12 cellular contexts compared by ENCODE assay signal in genomic region chr5:61177716-61178115, GRCh38. TPM values are rescaled to one million over a fixed set of nuclear protein-coding genes. Genes with fewer than 3 reads are reported as not detected.
DNase-seq lines count a peak whose midpoint lies in the region; ATAC-seq and TF ChIP-seq lines count a peak whose summit lies in the region.
"Had no signal": no experiment of that assay in that cellular context is flagged by ENCODE, and none has a peak within 500 bp of the region (broad histone marks: within the 10 kb centered on the region; RNA-seq: fewer than 3 reads in every experiment).

No MANE protein-coding gene starts in this region.

- H3K9me3 ChIP-seq in esophagus squamous epithelium (no peaks in the 10 kb centered on the region), PC-3 (ENCODE audit: low read length) (no peaks in the 10 kb centered on the region), gastroesophageal sphincter (no peaks in the 10 kb centered on the region)
- H3K9me3 ChIP-seq: spleen had no signal

- no peaks in the 10 kb centered on the region for H3K27me3 ChIP-seq in esophagus squamous epithelium
- H3K27me3 ChIP-seq in PC-3 (ENCODE audit: low read length), result no peaks in the 10 kb centered on the region
- H3K27me3 ChIP-seq in gastroesophageal sphincter, result no peaks in the 10 kb centered on the region
- H3K27me3 ChIP-seq: spleen had no signal

- no peaks in the 10 kb centered on the region for H3K9me3 Mint-ChIP-seq in HFFc6
- H3K9me3 Mint-ChIP-seq in glutamatergic neuron (ENCODE audit: unreplicated experiment), result no peaks in the 10 kb centered on the region
- H3K9me3 Mint-ChIP-seq: natural killer cell treated with Interleukin-12 subunit alpha and Interleukin-12 subunit beta and Interleukin-15 and Interleukin-18, amount 100 ng/mL, for 72 hours had no signal

- H2AFZ ChIP-seq in PC-3 (ENCODE audit: low read length), result no peak overlapping the region

- H3K27ac ChIP-seq in esophagus squamous epithelium (peak overlapping the region in 3 of 4 donors; percentile 18 to 69 (median 64)), PC-3 (ENCODE audit: low read length) (no peak overlapping the region), gastroesophageal sphincter (no peak overlapping the region)

- H3K4me2 ChIP-seq in PC-3 (ENCODE audit: low read length), result no peak overlapping the region

- no peak overlapping the region for H3K4me3 ChIP-seq in esophagus squamous epithelium
- H3K4me3 ChIP-seq in PC-3 (ENCODE audit: low read length), result no peak overlapping the region
- no peak overlapping the region for H3K4me3 ChIP-seq in gastroesophageal sphincter
- H3K4me3 ChIP-seq: spleen had no signal

- H3K27me3 Mint-ChIP-seq in HFFc6 (ENCODE audit: insufficient read depth) (no peaks in the 10 kb centered on the region; the same call in 1 of the 2 replicates), glutamatergic neuron (ENCODE audit: unreplicated experiment) (no peaks in the 10 kb centered on the region)

- H3K36me3 ChIP-seq in esophagus squamous epithelium (no peaks in the 10 kb centered on the region), PC-3 (ENCODE audit: low read depth, low read length) (no peaks in the 10 kb centered on the region), gastroesophageal sphincter (no peaks in the 10 kb centered on the region)
- H3K36me3 ChIP-seq: spleen had no signal

- peaks cover 6% of the 10 kb centered on the region; the same call in 1 of the 2 replicates for H3K4me1 Mint-ChIP-seq in HFFc6 (ENCODE audit: low read depth)
- H3K4me1 Mint-ChIP-seq in glutamatergic neuron (ENCODE audit: low read depth, unreplicated experiment), result no peaks in the 10 kb centered on the region

- H3K79me2 ChIP-seq in PC-3 (ENCODE audit: low read length), result no peaks in the 10 kb centered on the region

- no peak overlapping the region for H3K4me3 Mint-ChIP-seq in HFFc6
- H3K4me3 Mint-ChIP-seq in glutamatergic neuron (ENCODE audit: unreplicated experiment), result no peak overlapping the region
- H3K4me3 Mint-ChIP-seq: activated CD8-positive, alpha-beta memory T cell treated with anti-CD3 and anti-CD28 coated beads, Interleukin-2, amount 10 ng/mL, durations not matched to agents 7 days and 5 days; natural killer cell treated with Interleukin-12 subunit alpha and Interleukin-12 subunit beta and Interleukin-15 and Interleukin-18, amount 100 ng/mL, for 72 hours had no signal

- no peaks in the 10 kb centered on the region for H3F3A ChIP-seq in PC-3 (ENCODE audit: low read length, unreplicated experiment)

- DNase-seq in esophagus squamous epithelium (lab: John Stamatoyannopoulos, UW), result no peak
- DNase-seq in HFFc6, result no peak
- no peak for DNase-seq in PC-3
- no peak for DNase-seq in glutamatergic neuron
- DNase-seq: activated CD8-positive, alpha-beta memory T cell treated with anti-CD3 and anti-CD28 coated beads, Interleukin-2, amount 10 ng/mL, durations not matched to agents 7 days and 5 days; IMR-90; spleen had no signal

- H3K9ac ChIP-seq in PC-3 (ENCODE audit: low read length), result no peak overlapping the region

- CTCF ChIA-PET in PC-3 (lab: Charles Lee), result no interaction called here

- peaks cover 0 to 62% (median 5%) of the 10 kb centered on the region in 3 donors for H3K4me1 ChIP-seq in esophagus squamous epithelium
- no peaks in the 10 kb centered on the region for H3K4me1 ChIP-seq in PC-3 (ENCODE audit: insufficient read depth, low read length)
- peaks cover 0 to 6% (median 0%) of the 10 kb centered on the region in 3 donors for H3K4me1 ChIP-seq in gastroesophageal sphincter

- TF ChIP-seq CTCF in esophagus squamous epithelium (IDR thresholded peaks at IDR 0.05) (no peak), HFFc6 (IDR thresholded peaks at IDR 0.05) (no peak), PC-3 (conservative IDR thresholded peaks at IDR 0.05; ENCODE audit: low read depth, low read length) (no peak), gastroesophageal sphincter (IDR thresholded peaks at IDR 0.05) (no peak), glutamatergic neuron (IDR thresholded peaks at IDR 0.05; ENCODE audit: partially characterized antibody, unreplicated experiment) (no peak)

- BruUV-seq in PC-3 (replicated peaks; lab: Mats Ljungman, UMichigan), result no TSS peak

- peak; percentile 72 for ATAC-seq in GM18519 (IDR thresholded peaks at IDR 0.05; ENCODE audit: low FRiP score, unreplicated experiment)
- ATAC-seq in GM21423 (IDR thresholded peaks at IDR 0.05; ENCODE audit: unreplicated experiment), result peak; percentile 82
- peak; percentile 89 for ATAC-seq in HG03066 (IDR thresholded peaks at IDR 0.05; ENCODE audit: low read depth, unreplicated experiment)
- ATAC-seq in PC-3, result no peak
- no peak for ATAC-seq in gastroesophageal sphincter
- ATAC-seq: activated CD8-positive, alpha-beta memory T cell treated with anti-CD3 and anti-CD28 coated beads, Interleukin-2, amount 10 ng/mL, durations not matched to agents 7 days and 5 days; natural killer cell treated with Interleukin-12 subunit alpha and Interleukin-12 subunit beta and Interleukin-15 and Interleukin-18, amount 100 ng/mL, for 72 hours had no signal

- H3K27ac Mint-ChIP-seq in HFFc6, result no peak overlapping the region
- H3K27ac Mint-ChIP-seq in glutamatergic neuron (ENCODE audit: unreplicated experiment), result no peak overlapping the region
- H3K27ac Mint-ChIP-seq: activated CD8-positive, alpha-beta memory T cell treated with anti-CD3 and anti-CD28 coated beads, Interleukin-2, amount 10 ng/mL, durations not matched to agents 7 days and 5 days; natural killer cell treated with Interleukin-12 subunit alpha and Interleukin-12 subunit beta and Interleukin-15 and Interleukin-18, amount 100 ng/mL, for 72 hours had no signal

- POLR2A ChIA-PET in PC-3 (lab: Charles Lee; ENCODE audit: unreplicated experiment), result no interaction called here

- no peak for TF ChIP-seq EP300 in gastroesophageal sphincter (IDR thresholded peaks at IDR 0.05)

- H3K36me3 Mint-ChIP-seq in HFFc6 (ENCODE audit: low read depth) (peaks cover 9% of the 10 kb centered on the region; the same call in 1 of the 2 replicates), glutamatergic neuron (ENCODE audit: unreplicated experiment) (no peaks in the 10 kb centered on the region)
- H3K36me3 Mint-ChIP-seq: natural killer cell treated with Interleukin-12 subunit alpha and Interleukin-12 subunit beta and Interleukin-15 and Interleukin-18, amount 100 ng/mL, for 72 hours had no signal

- intact Hi-C loops in esophagus squamous epithelium (cut with DNase I) (no loop called here), PC-3 (cut with micrococcal nuclease) (no loop called here)

- H3K9me2 ChIP-seq in PC-3 (replicated peaks; ENCODE audit: low read length), result no peaks in the 10 kb centered on the region

- 83 to 91% methylated on average over 7 of the region's 7 CpGs for WGBS in esophagus squamous epithelium, 2 donors
- 83 to 85% methylated on average over 3 to 7 of the region's 7 CpGs for WGBS in gastroesophageal sphincter (ENCODE audit: low coverage in 1 of 2), 2 donors

- H4K20me1 ChIP-seq in PC-3 (ENCODE audit: low read length), result no peaks in the 10 kb centered on the region

- TF ChIP-seq POLR2A in esophagus squamous epithelium (IDR thresholded peaks at IDR 0.05) (no peak), gastroesophageal sphincter (IDR thresholded peaks at IDR 0.05) (no peak)

RNA-seq across cellular contexts. Expression of gene SMIM15, which starts 15.4 kb away (rescaled TPM):
- total RNA-seq in esophagus squamous epithelium (10 to 100 TPM; 33.6 to 48.0 (median 41.5) TPM), PC-3 (2014; rRNA removed) (61.7 and 76.3 TPM in 2 replicates), gastroesophageal sphincter (10 to 100 TPM; 20.7 to 32.2 (median 21.3) TPM), glutamatergic neuron (ENCODE audit: unreplicated experiment) (39.7 TPM)
- total RNA-seq in HFFc6 (2021; fragmentation: NEBNext Ultra II Directional; extraction: Animal tissue kit (Norgen Biotek cat#: 25700)), result 10 to 100 TPM; 62.6 to 76.8 (median 68.6) TPM

Comparison
In these comparisons a context has a peak if more than half of its experiments do, and no peak if none do; other contexts are left out.
1. ATAC-seq: peak in GM18519 (single experiment), GM21423 (single experiment) and HG03066 (single experiment); none in PC-3 (single experiment) and gastroesophageal sphincter (single experiment).
2. H3K27ac ChIP-seq: peak in esophagus squamous epithelium (3 of 4); none in PC-3 (single experiment) and gastroesophageal sphincter (0 of 4).